9 cellular contexts compared by ENCODE assay signal in genomic region chr2:26088038-26088643, GRCh38. TPM values are rescaled to one million over a fixed set of nuclear protein-coding genes. Genes with fewer than 3 reads are reported as not detected.
DNase-seq lines count a peak whose midpoint lies in the region; ATAC-seq, FAIRE-seq and TF ChIP-seq lines count a peak whose summit lies in the region.
"Had no signal": no experiment of that assay in that cellular context is flagged by ENCODE, and none has a peak within 500 bp of the region (broad histone marks: within the 10 kb centered on the region; RNA-seq: fewer than 3 reads in every experiment).

No MANE protein-coding gene starts in this region.

- CTCF ChIA-PET in A673 (lab: Charles Lee), result interaction anchor here (0.5 to 1.4 kb wide), 7 partner anchors 13 to 216 kb away, joined by 3 to 12 read pairs (median 4); no protein-coding TSS in a partner anchor

- no peaks in the 10 kb centered on the region for H3K27me3 ChIP-seq in A673 (replicated peaks; ENCODE audit: insufficient read depth, low read depth, low read length, poor library complexity)

- peaks cover 7% of the 10 kb centered on the region for H3K4me1 ChIP-seq in A673 (ENCODE audit: insufficient read depth, low read length, poor library complexity, severe bottlenecking)

- H3K27ac ChIP-seq in A673 (ENCODE audit: low read depth, low read length, poor library complexity, severe bottlenecking), result no peak overlapping the region
- H3K27ac ChIP-seq: epithelial cell of prostate had no signal

- TF ChIP-seq CTCF in A673 (conservative IDR thresholded peaks at IDR 0.05; ENCODE audit: low read depth, low read length), result peak; percentile 86

- intact Hi-C loops in A673 (cut with micrococcal nuclease; ENCODE audit: unreplicated experiment), result no loop called here

- no TSS peak for BruUV-seq in A673 (replicated peaks; lab: Mats Ljungman, UMichigan)

- no peak overlapping the region for H3K4me3 ChIP-seq in A673 (ENCODE audit: low read depth, low read length, poor library complexity, severe bottlenecking)

- ATAC-seq in GM18511 (IDR thresholded peaks at IDR 0.05; ENCODE audit: unreplicated experiment), result no peak
- ATAC-seq in HG03095 (IDR thresholded peaks at IDR 0.05; ENCODE audit: unreplicated experiment), result no peak

- no peaks in the 10 kb centered on the region for H3K36me3 ChIP-seq in A673 (ENCODE audit: insufficient read depth, low read length, poor library complexity, severe bottlenecking)

- peak; percentile 71 for FAIRE-seq in G401.6 (lab: Jason Lieb, UNC)

- H3K9me3 ChIP-seq in A673 (ENCODE audit: low read depth, low read length, poor library complexity, severe bottlenecking), result no peaks in the 10 kb centered on the region

- POLR2A ChIA-PET in A673 (lab: Charles Lee; ENCODE audit: low non-redundant PET), result no interaction called here

- DNase-seq in A673 (ENCODE audit: low spot score) (peak; percentile 55), NCI-H2227 treated with DMSO at 0.1 percent for 48 hours (lab: John Stamatoyannopoulos, UW) (peak; percentile 9), lung microvascular endothelial cell (ENCODE audit: low read depth in 2 of 2) (peak; percentile 51 to 60)
- peak; percentile 9 for DNase-seq in central memory CD4-positive, alpha-beta T cell
- DNase-seq in stimulated activated CD4-positive, alpha-beta T cell treated with anti-CD3 and anti-CD28 coated beads, Interleukin-2, amount 100 ng/mL, for 24 hours, result no peak

RNA-seq across cellular contexts. Expression of gene RAB10, which starts 54.3 kb away (rescaled TPM):
- total RNA-seq in A673 (2021) (135 and 140 TPM in 2 replicates), lung microvascular endothelial cell (39.2 and 47.0 TPM in 2 replicates)

Comparison
In these comparisons a context has a peak if more than half of its experiments do, and no peak if none do; other contexts are left out.
1. DNase-seq: peak in A673 (single experiment), NCI-H2227 treated with DMSO at 0.1 percent for 48 hours (single experiment), central memory CD4-positive, alpha-beta T cell (single experiment) and lung microvascular endothelial cell (2 of 2); none in stimulated activated CD4-positive, alpha-beta T cell treated with anti-CD3 and anti-CD28 coated beads, Interleukin-2, amount 100 ng/mL, for 24 hours (0 of 2).